Comparison of ENCODE assay signal across 8 cellular contexts in the genomic region with DNA sequence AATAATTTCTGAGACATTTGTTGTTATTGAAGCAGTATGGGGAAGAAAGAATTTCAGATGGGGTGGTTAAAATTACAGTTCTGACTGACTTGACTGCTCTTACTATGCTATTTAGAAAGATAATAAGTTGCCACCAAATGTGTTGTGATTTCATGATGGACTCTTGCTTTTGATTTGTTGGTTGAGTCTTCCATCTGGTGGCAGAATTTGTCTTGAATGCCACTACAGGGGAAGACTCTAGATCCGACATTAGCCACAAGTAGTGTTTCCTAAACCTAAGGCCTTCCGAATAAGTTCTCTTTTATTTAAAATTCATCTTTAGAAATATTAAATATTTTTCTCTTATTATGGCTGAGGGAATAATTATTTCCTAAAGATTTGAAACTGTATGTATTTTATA.
DNase-seq lines count a peak whose midpoint lies in the region; ATAC-seq, FAIRE-seq and TF ChIP-seq lines count a peak whose summit lies in the region.
"Had no signal": no experiment of that assay in that cellular context is flagged by ENCODE, and none has a peak within 500 bp of the region (broad histone marks: within the 10 kb centered on the region; RNA-seq: fewer than 3 reads in every experiment).

No MANE protein-coding gene starts in this region.

- TF ChIP-seq POLR2A in endothelial cell of umbilical vein (IDR thresholded peaks at IDR 0.05; ENCODE audit: low read depth, low read length), result no peak

- H2AFZ ChIP-seq in endothelial cell of umbilical vein (ENCODE audit: low read depth, low read length), result no peak overlapping the region

- H3K4me3 ChIP-seq in endothelial cell of umbilical vein (replicated peaks in 1 of 3; ENCODE audit: insufficient read depth in 1 of 3, low read depth in 1 of 3, low read length in 3 of 3), result no peak overlapping the region
- no peak overlapping the region for H3K4me3 ChIP-seq in psoas muscle

- H3K36me3 ChIP-seq in endothelial cell of umbilical vein (ENCODE audit: control insufficient read depth in 2 of 2, extremely low read depth in 1 of 2, insufficient read depth in 2 of 2, low read length in 2 of 2) (no peaks in the 10 kb centered on the region), psoas muscle (ENCODE audit: insufficient read depth in 1 of 2, low read depth in 1 of 2) (no peaks in the 10 kb centered on the region)

- WGBS in psoas muscle, 3 donors, result 63 to 71% (median 70%) methylated on average over 2 of the region's 2 CpGs

- peak; percentile 31; the same call in 1 of the 3 replicates for TF ChIP-seq CTCF in GM12872 (IDR thresholded peaks at IDR 0.05; ENCODE audit: insufficient read depth, low read depth, low read length)
- peak in 1 of 2 donors; percentile 23 for TF ChIP-seq CTCF in endothelial cell of umbilical vein (IDR thresholded peaks at IDR 0.05; ENCODE audit: extremely low read depth in 1 of 2, insufficient read depth in 1 of 2, low read depth in 1 of 2, low read length in 2 of 2)
- peak; percentile 29 for TF ChIP-seq CTCF in psoas muscle (IDR thresholded peaks at IDR 0.05)

- dilution Hi-C loops in endothelial cell of umbilical vein (cut with MboI; ENCODE audit: extremely low pct_ligation_motif_present, low sequenced_read_pairs), result no loop called here

- POLR2A ChIA-PET in endothelial cell of umbilical vein (lab: Charles Lee), result no interaction called here

- CTCF ChIA-PET in endothelial cell of umbilical vein (lab: Charles Lee), result interaction anchor here (0.8 to 4.4 kb wide), 6 partner anchors 324 to 580 kb away, joined by 3 to 186 read pairs (median 6); no protein-coding TSS in a partner anchor

- no peaks in the 10 kb centered on the region for H3K9me1 ChIP-seq in endothelial cell of umbilical vein (replicated peaks; ENCODE audit: control insufficient read depth, extremely low read depth, insufficient read depth, low read length)

- peaks cover 24% of the 10 kb centered on the region for H3K4me1 ChIP-seq in endothelial cell of umbilical vein (ENCODE audit: control insufficient read depth, extremely low read depth, insufficient read depth, low read length)
- H3K4me1 ChIP-seq in psoas muscle, result no peaks in the 10 kb centered on the region

- H3K9ac ChIP-seq in endothelial cell of umbilical vein (replicated peaks; ENCODE audit: extremely low read depth, insufficient read depth, low read length), result no peak overlapping the region

- BruUV-seq in endothelial cell of umbilical vein (replicated peaks; lab: Mats Ljungman, UMichigan), result no TSS peak

- H3K27ac ChIP-seq in endothelial cell of umbilical vein (ENCODE audit: insufficient read depth, low read depth, low read length), result no peak overlapping the region
- H3K27ac ChIP-seq in psoas muscle, result no peak overlapping the region

- H4K20me1 ChIP-seq in endothelial cell of umbilical vein (replicated peaks; ENCODE audit: control insufficient read depth, extremely low read depth, insufficient read depth, low read length), result no peaks in the 10 kb centered on the region

- H3K79me2 ChIP-seq in endothelial cell of umbilical vein (ENCODE audit: control insufficient read depth, insufficient read depth, low read length), result no peaks in the 10 kb centered on the region

- no peak for ATAC-seq in psoas muscle
- no peak for ATAC-seq in GM18867 (IDR thresholded peaks at IDR 0.05; ENCODE audit: unreplicated experiment)
- no peak for ATAC-seq in GM21423 (IDR thresholded peaks at IDR 0.05; ENCODE audit: unreplicated experiment)

- H3K9me3 ChIP-seq in endothelial cell of umbilical vein (replicated peaks; ENCODE audit: control insufficient read depth, insufficient read depth, low read length), result no peaks in the 10 kb centered on the region
- no peaks in the 10 kb centered on the region for H3K9me3 ChIP-seq in psoas muscle

- H3K4me2 ChIP-seq in endothelial cell of umbilical vein (ENCODE audit: insufficient read depth, low read length), result no peak overlapping the region

- intact Hi-C loops in endothelial cell of umbilical vein (cut with micrococcal nuclease) (loop anchor here (1.0 kb wide), 1 partner anchor 580 kb away; no protein-coding TSS in a partner anchor), psoas muscle (cut with DNase I) (loop anchor here in 1 of 2 donors (2.0 kb wide), 1 partner anchor 357 kb away; no protein-coding TSS in a partner anchor)

- no peak for FAIRE-seq in endothelial cell of umbilical vein (lab: Jason Lieb, UNC)
- FAIRE-seq: endometrium had no signal

- H3K27me3 ChIP-seq in endothelial cell of umbilical vein (ENCODE audit: control insufficient read depth in 2 of 2, insufficient read depth in 2 of 2, low read length in 2 of 2), result no peaks in the 10 kb centered on the region
- H3K27me3 ChIP-seq in psoas muscle (ENCODE audit: insufficient read depth in 3 of 3, low read length in 2 of 3), result no peaks in the 10 kb centered on the region

- peak; percentile 3 for DNase-seq in NCI-H69 (lab: John Stamatoyannopoulos, UW)
- DNase-seq in endothelial cell of umbilical vein (ENCODE audit: low read depth, low spot score), result peak; percentile 64
- no peak for DNase-seq in psoas muscle
- DNase-seq in SW480 (ENCODE audit: low spot score), result no peak

TF ChIP-seq in endothelial cell of umbilical vein, 7 proteins besides CTCF, POLR2A, EP300 and RAD21:
- no peak for TF ChIP-seq EZH2 (IDR thresholded peaks at IDR 0.05; ENCODE audit: borderline replicate concordance, low read depth, low read length, severe bottlenecking)
- TF ChIP-seq, protein P1, sequence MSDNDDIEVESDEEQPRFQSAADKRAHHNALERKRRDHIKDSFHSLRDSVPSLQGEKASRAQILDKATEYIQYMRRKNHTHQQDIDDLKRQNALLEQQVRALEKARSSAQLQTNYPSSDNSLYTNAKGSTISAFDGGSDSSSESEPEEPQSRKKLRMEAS (IDR thresholded peaks at IDR 0.05; ENCODE audit: insufficient read depth, insufficient read length), result no peak

Comparison
In these comparisons a context has a peak if more than half of its experiments do, and no peak if none do; other contexts are left out.
1. DNase-seq: peak in NCI-H69 (single experiment) and endothelial cell of umbilical vein (single experiment); none in psoas muscle (0 of 2) and SW480 (single experiment).